ENCODE assay signal across 19 cellular contexts in genomic region chr1:82091729-82092128, GRCh38.
A peak's percentile ranks its signal among the peaks of the same experiment; 100 is the strongest.
DNase-seq lines count a peak whose midpoint lies in the region; ATAC-seq and TF ChIP-seq lines count a peak whose summit lies in the region.
"Had no signal": no experiment of that assay in that cellular context is flagged by ENCODE, and none has a peak within 500 bp of the region (broad histone marks: within the 10 kb centered on the region; RNA-seq: fewer than 3 reads in every experiment).

No MANE protein-coding gene starts in this region.

- no peak overlapping the region for H3K18ac ChIP-seq in neuronal stem cell (ENCODE audit: low read length)

- TF ChIP-seq POLR2A in gastroesophageal sphincter (IDR thresholded peaks at IDR 0.05): no peak

- no peaks in the 10 kb centered on the region for H3F3A ChIP-seq in Loucy (ENCODE audit: low read depth)

- H3K9me2 ChIP-seq in Loucy (replicated peaks; ENCODE audit: low read depth, low read length): no peaks in the 10 kb centered on the region

- 100% methylated on average over 2 of the region's 2 CpGs; no CpG with 5 or more reads in 1 of the 2 donors for WGBS in gastroesophageal sphincter (ENCODE audit: low coverage in 1 of 2), 2 donors
- WGBS in neuronal stem cell (ENCODE audit: extremely low coverage in 2 of 2, insufficient read length in 2 of 2, insufficient replicate concordance in 1 of 2), 2 donors: no CpG with 5 or more reads among the region's 2 CpGs

- no peak overlapping the region for H2BK5ac ChIP-seq in neuronal stem cell (ENCODE audit: low read length)

- no peaks in the 10 kb centered on the region for H4K20me1 ChIP-seq in Loucy (ENCODE audit: insufficient read depth, low read length, poor library complexity, severe bottlenecking)
- H4K20me1 ChIP-seq: BLaER1 had no signal

- no peaks in the 10 kb centered on the region for H3K36me3 ChIP-seq in Loucy (ENCODE audit: insufficient read depth, low read length)
- no peaks in the 10 kb centered on the region for H3K36me3 ChIP-seq in brain microvascular endothelial cell (replicated peaks)
- no peaks in the 10 kb centered on the region for H3K36me3 ChIP-seq in gastroesophageal sphincter
- H3K36me3 ChIP-seq in neuronal stem cell (replicated peaks in 1 of 2; ENCODE audit: control insufficient read depth in 2 of 2, insufficient read depth in 2 of 2, low read length in 2 of 2): no peaks in the 10 kb centered on the region
- H3K36me3 ChIP-seq: ascending aorta, BLaER1, suprapubic skin had no signal

- H3K4me1 ChIP-seq in Loucy (ENCODE audit: insufficient read depth, low read length, poor library complexity, severe bottlenecking) (no peaks in the 10 kb centered on the region), gastroesophageal sphincter (no peaks in the 10 kb centered on the region), neuronal stem cell (ENCODE audit: control insufficient read depth in 2 of 2, insufficient read depth in 1 of 2, low read depth in 1 of 2, low read length in 2 of 2) (peaks cover 0 to 9% of the 10 kb centered on the region in 2 donors)
- H3K4me1 ChIP-seq: ascending aorta, BLaER1, suprapubic skin had no signal

- H2BK15ac ChIP-seq in neuronal stem cell (ENCODE audit: low read length): no peak overlapping the region

- no peaks in the 10 kb centered on the region for H3K27me3 ChIP-seq in Loucy (ENCODE audit: insufficient read depth, low read length, poor library complexity, severe bottlenecking)
- H3K27me3 ChIP-seq in brain microvascular endothelial cell (replicated peaks): no peaks in the 10 kb centered on the region
- H3K27me3 ChIP-seq in gastroesophageal sphincter: no peaks in the 10 kb centered on the region
- no peaks in the 10 kb centered on the region for H3K27me3 ChIP-seq in neuronal stem cell (ENCODE audit: control insufficient read depth in 3 of 3, insufficient read depth in 3 of 3, low read depth in 1 of 3, low read length in 3 of 3)
- H3K27me3 ChIP-seq: ascending aorta, BLaER1, suprapubic skin had no signal

- H3K9ac ChIP-seq in Loucy (ENCODE audit: low read depth, low read length, poor library complexity, severe bottlenecking) (no peak overlapping the region), neuronal stem cell (ENCODE audit: low read depth, low read length, poor library complexity) (no peak overlapping the region)
- H3K9ac ChIP-seq: BLaER1 had no signal

- H3K4me3 ChIP-seq in Loucy (ENCODE audit: low read length, poor library complexity, severe bottlenecking) (no peak overlapping the region), brain microvascular endothelial cell (ENCODE audit: low read depth, low read length) (no peak overlapping the region), gastroesophageal sphincter (no peak overlapping the region), neuronal stem cell (ENCODE audit: low read length in 2 of 2) (no peak overlapping the region)
- H3K4me3 ChIP-seq: ascending aorta, BLaER1, coronary artery, suprapubic skin had no signal

- in situ Hi-C loops in brain microvascular endothelial cell (cut with HindIII; ENCODE audit: low pct_ligation_motif_present, low sequenced_read_pairs): no loop called here

- H2AFZ ChIP-seq in Loucy (ENCODE audit: low read length) (no peak overlapping the region), neuronal stem cell (ENCODE audit: low read length) (no peak overlapping the region)

- DNase-seq in brain microvascular endothelial cell: peak; percentile 14
- DNase-seq in stromal cell of bone marrow (ENCODE audit: low read depth): peak; percentile 44
- no peak for DNase-seq in neuronal stem cell (ENCODE audit: low spot score)
- DNase-seq: activated CD4-positive, alpha-beta memory T cell treated with anti-CD3 and anti-CD28 coated beads for 36 hours; activated naive CD4-positive, alpha-beta T cell treated with anti-CD3 and anti-CD28 coated beads for 36 hours; activated T-cell treated with anti-CD3 and anti-CD28 coated beads, Interleukin-2, amount 50 U/mL, for 1 hour; glutamatergic neuron; NCI-H1436 treated with DMSO at 0.1 percent for 48 hours; NCI-H2227 treated with DMSO at 0.1 percent for 48 hours; NCI-H82; stimulated activated CD8-positive, alpha-beta memory T cell treated with anti-CD3 and anti-CD28 coated beads, Interleukin-4, amount 100 ng/mL, for 48 hours had no signal

- H2AK5ac ChIP-seq in neuronal stem cell (ENCODE audit: low read depth, low read length): no peak overlapping the region

- H3K23ac ChIP-seq in neuronal stem cell (ENCODE audit: low read depth, low read length, poor library complexity): no peak overlapping the region

- ATAC-seq in gastroesophageal sphincter (peak; percentile 19), GM21529 (IDR thresholded peaks at IDR 0.05; ENCODE audit: unreplicated experiment) (no peak), GM21723 (IDR thresholded peaks at IDR 0.05; ENCODE audit: unreplicated experiment) (no peak)

- H4K8ac ChIP-seq in neuronal stem cell (ENCODE audit: low read depth, low read length): no peak overlapping the region

- no peaks in the 10 kb centered on the region for H3K79me2 ChIP-seq in Loucy (ENCODE audit: insufficient read depth, low read length)

- H4K91ac ChIP-seq in neuronal stem cell (ENCODE audit: low read depth, low read length, poor library complexity): no peak overlapping the region

- H3K27ac ChIP-seq in brain microvascular endothelial cell (no peak overlapping the region), gastroesophageal sphincter (no peak overlapping the region), neuronal stem cell (replicated peaks; ENCODE audit: low read length) (no peak overlapping the region)
- H3K27ac ChIP-seq: ascending aorta, BLaER1, coronary artery, suprapubic skin had no signal

- no peaks in the 10 kb centered on the region for H3K79me1 ChIP-seq in neuronal stem cell (ENCODE audit: low read depth, low read length)

- H3K4me2 ChIP-seq in Loucy (ENCODE audit: low read depth, low read length, poor library complexity, severe bottlenecking) (no peak overlapping the region), neuronal stem cell (ENCODE audit: insufficient read depth, low read length, poor library complexity, severe bottlenecking) (no peak overlapping the region)
- H3K4me2 ChIP-seq: BLaER1 had no signal

- no peak for TF ChIP-seq EP300 in gastroesophageal sphincter (IDR thresholded peaks at IDR 0.05)

- no peak overlapping the region for H3K14ac ChIP-seq in neuronal stem cell (ENCODE audit: low read length)

- H3K4ac ChIP-seq in neuronal stem cell (ENCODE audit: low read length): no peak overlapping the region

- H3K9me3 ChIP-seq in Loucy (ENCODE audit: insufficient read depth, low read depth, low read length): no peaks in the 10 kb centered on the region
- no peaks in the 10 kb centered on the region for H3K9me3 ChIP-seq in gastroesophageal sphincter
- no peaks in the 10 kb centered on the region for H3K9me3 ChIP-seq in neuronal stem cell (replicated peaks in 1 of 2; ENCODE audit: control insufficient read depth in 2 of 2, insufficient read depth in 1 of 2, low read depth in 1 of 2, low read length in 2 of 2)
- H3K9me3 ChIP-seq: ascending aorta, BLaER1, suprapubic skin had no signal

- TF ChIP-seq CTCF in Loucy (conservative IDR thresholded peaks at IDR 0.05; ENCODE audit: low read length): peak; percentile 38
- no peak for TF ChIP-seq CTCF in brain microvascular endothelial cell (IDR thresholded peaks at IDR 0.05; ENCODE audit: low read depth, low read length, missing control alignments)
- TF ChIP-seq CTCF in gastroesophageal sphincter (IDR thresholded peaks at IDR 0.05): no peak

- H2BK12ac ChIP-seq in neuronal stem cell (ENCODE audit: low read length): no peak overlapping the region

- H2BK120ac ChIP-seq in neuronal stem cell (ENCODE audit: low read depth, low read length): no peak overlapping the region
